1 cellular context compared by ENCODE assay signal in the genomic region with DNA sequence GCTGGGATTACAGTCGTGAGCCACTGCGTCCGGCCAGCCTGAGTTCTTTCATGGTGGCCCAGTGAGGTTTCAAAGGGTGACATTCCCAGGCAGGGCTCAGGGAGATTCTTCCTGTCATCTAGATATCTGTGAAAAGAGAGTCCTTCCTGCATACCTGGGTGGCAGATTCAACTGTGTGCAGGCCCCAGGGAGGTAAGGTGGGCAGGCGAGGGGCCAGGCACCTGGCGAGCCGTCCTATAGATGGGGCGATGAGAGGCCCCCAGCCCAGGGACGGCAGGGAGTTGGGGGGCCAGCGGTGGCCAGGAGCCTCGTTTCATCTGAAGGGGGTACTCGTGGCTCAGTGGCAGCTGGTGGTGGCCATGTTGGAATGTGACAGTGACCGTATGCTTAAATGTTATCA.
TF ChIP-seq lines count a peak whose summit lies in the region.

No MANE protein-coding gene starts in this region.

TF ChIP-seq in HepG2, 621 proteins besides CTCF, POLR2A, EP300 and RAD21:
- TF ChIP-seq RBFOX2 (IDR thresholded peaks at IDR 0.05; ENCODE audit: low read depth, low read length), result 0 out of 2 replicates have a peak, but pooled peaks have one; percentile 17
- TF ChIP-seq ZNF749 (CRISPR knock-in tag; IDR thresholded peaks at IDR 0.05; ENCODE audit: borderline replicate concordance), result no peak
